ENCODE assay signal across 17 cellular contexts in the genomic region with DNA sequence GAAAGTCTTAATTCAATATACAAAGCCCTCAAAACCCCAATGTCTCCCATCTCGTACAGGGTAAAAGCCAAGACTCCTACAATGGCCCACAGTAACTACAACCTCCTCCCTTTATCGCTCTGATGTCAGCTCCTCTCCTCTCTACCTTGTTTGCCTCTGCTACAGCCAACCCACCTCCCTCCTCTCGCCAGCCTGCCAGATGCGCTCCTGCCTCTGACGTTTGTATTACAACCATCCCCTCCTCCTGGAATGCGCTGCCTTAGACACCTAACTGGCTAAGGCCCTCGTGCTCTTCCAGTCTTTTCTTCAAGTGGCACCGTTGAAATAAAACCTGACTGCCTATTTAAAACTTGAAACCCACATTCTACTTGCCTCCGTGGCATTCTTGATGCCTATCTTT.
DNase-seq lines count a peak whose midpoint lies in the region; TF ChIP-seq lines count a peak whose summit lies in the region.
"Had no signal": no experiment of that assay in that cellular context is flagged by ENCODE, and none has a peak within 500 bp of the region (broad histone marks: within the 10 kb centered on the region; RNA-seq: fewer than 3 reads in every experiment).

No MANE protein-coding gene starts in this region.

- no peaks in the 10 kb centered on the region for H4K20me1 ChIP-seq in OCI-LY7 (ENCODE audit: insufficient read depth, low read length)

- H3K36me3 ChIP-seq in iPS DF 6.9 (ENCODE audit: control insufficient read depth, insufficient read depth, low read length) (no peaks in the 10 kb centered on the region), trophoblast cell (ENCODE audit: control insufficient read depth in 1 of 2, insufficient read depth in 2 of 2, low read length in 2 of 2) (no peaks in the 10 kb centered on the region), OCI-LY7 (ENCODE audit: insufficient read depth, low read length) (no peaks in the 10 kb centered on the region)
- H3K36me3 ChIP-seq: BE2C had no signal

- WGBS in iPS DF 6.9 (ENCODE audit: insufficient coverage, insufficient read length): no CpG with 5 or more reads among the region's 9 CpGs
- no CpG with 5 or more reads among the region's 9 CpGs for whole genome bisulfite sequencing in trophoblast cell (ENCODE audit: extremely low coverage, insufficient coverage, insufficient read length)

- no peaks in the 10 kb centered on the region for H3K9me2 ChIP-seq in OCI-LY7 (ENCODE audit: insufficient read depth, low read length)

- H3K9ac ChIP-seq in trophoblast cell (ENCODE audit: low read length): no peak overlapping the region

- BruUV-seq in OCI-LY7 (replicated peaks; lab: Mats Ljungman, UMichigan): no TSS peak

- H3K4me2 ChIP-seq in trophoblast cell (ENCODE audit: low read length) (no peak overlapping the region), OCI-LY7 (ENCODE audit: low read length) (no peak overlapping the region)
- H3K4me2 ChIP-seq: PC-9 had no signal

- H4K8ac ChIP-seq in trophoblast cell (ENCODE audit: low read depth, low read length): no peak overlapping the region

- H2BK12ac ChIP-seq in trophoblast cell (ENCODE audit: low read length): no peak overlapping the region

- no peak overlapping the region for H2AFZ ChIP-seq in trophoblast cell (ENCODE audit: insufficient read depth, low read length, poor library complexity)
- no peak overlapping the region for H2AFZ ChIP-seq in OCI-LY7 (ENCODE audit: low read length)
- H2AFZ ChIP-seq: PC-9 had no signal

- no peaks in the 10 kb centered on the region for H3K79me1 ChIP-seq in trophoblast cell (ENCODE audit: low read length)

- POLR2A ChIA-PET in OCI-LY7 (lab: Charles Lee): interaction anchor here (0.6 to 0.7 kb wide), 2 partner anchors 209 to 332 kb away, joined by 3 to 6 read pairs; no protein-coding TSS in a partner anchor

- no peaks in the 10 kb centered on the region for H3K27me3 ChIP-seq in iPS DF 6.9 (ENCODE audit: control insufficient read depth, insufficient read depth, low read length)
- H3K27me3 ChIP-seq in trophoblast cell (ENCODE audit: insufficient read depth, low read length): no peaks in the 10 kb centered on the region
- H3K27me3 ChIP-seq: BE2C had no signal

- no peak overlapping the region for H3K14ac ChIP-seq in trophoblast cell (ENCODE audit: low read length)

- no peak overlapping the region for H3K18ac ChIP-seq in trophoblast cell (ENCODE audit: low read length)

- intact Hi-C loops in OCI-LY7 (cut with micrococcal nuclease; ENCODE audit: unreplicated experiment): no loop called here

- H3K9me3 ChIP-seq in iPS DF 6.9 (ENCODE audit: control insufficient read depth, insufficient read depth, low read length): no peaks in the 10 kb centered on the region
- no peaks in the 10 kb centered on the region for H3K9me3 ChIP-seq in trophoblast cell (ENCODE audit: insufficient read depth, low read depth, low read length)
- H3K9me3 ChIP-seq in OCI-LY7 (ENCODE audit: low read length): no peaks in the 10 kb centered on the region
- H3K9me3 ChIP-seq: BE2C had no signal

- H2BK5ac ChIP-seq in trophoblast cell (ENCODE audit: low read depth, low read length, poor library complexity): no peak overlapping the region

- H3K4me1 ChIP-seq in iPS DF 6.9 (ENCODE audit: control insufficient read depth, insufficient read depth, low read length) (peaks cover 2% of the 10 kb centered on the region; the same call in 1 of the 2 replicates), trophoblast cell (ENCODE audit: control insufficient read depth in 1 of 2, insufficient read depth in 2 of 2, low read length in 2 of 2) (peaks cover 3% of the 10 kb centered on the region in 2 experiments), OCI-LY7 (ENCODE audit: insufficient read depth, low read length, poor library complexity, severe bottlenecking) (no peaks in the 10 kb centered on the region)
- H3K4me1 ChIP-seq: BE2C had no signal

- no peak overlapping the region for H3K23ac ChIP-seq in trophoblast cell (ENCODE audit: low read length)

- TF ChIP-seq CTCF in OCI-LY7 (conservative IDR thresholded peaks at IDR 0.05; ENCODE audit: low read length): no peak

- no peak overlapping the region for H3K4ac ChIP-seq in trophoblast cell (ENCODE audit: low read depth, low read length)

- H2BK120ac ChIP-seq in trophoblast cell (ENCODE audit: insufficient read depth, low read length, poor library complexity): no peak overlapping the region

- H4K91ac ChIP-seq in trophoblast cell (ENCODE audit: low read depth, low read length): no peak overlapping the region

- CTCF ChIA-PET in OCI-LY7 (lab: Charles Lee; ENCODE audit: unreplicated experiment): no interaction called here

- H4K12ac ChIP-seq in trophoblast cell (ENCODE audit: low read depth, low read length): no peak overlapping the region

- DNase-seq in NCI-H1436 treated with DMSO at 0.1 percent for 48 hours (lab: John Stamatoyannopoulos, UW): peak; percentile 78
- peak; percentile 27 for DNase-seq in amniotic epithelial cell (ENCODE audit: low read depth)
- DNase-seq in iPS DF 6.9 (ENCODE audit: low read depth, low spot score): peak; percentile 45
- DNase-seq in trophoblast cell: peak; percentile 26 to 63
- DNase-seq in OCI-LY7 (ENCODE audit: low spot score): no peak
- DNase-seq in glomerular visceral epithelial cell (ENCODE audit: extremely low spot score): no peak
- no peak for DNase-seq in NCI-H1417 treated with DMSO at 0.1 percent for 48 hours (lab: John Stamatoyannopoulos, UW)
- DNase-seq: BE2C; CD4-positive, alpha-beta memory T cell; DMS79 treated with DMSO at 0.1 percent for 48 hours; GF-D8; KG1; NCI-H1105 treated with DMSO at 0.1 percent for 48 hours; NCI-H2029 treated with DMSO at 0.1 percent for 48 hours; NCI-H524 treated with DMSO at 0.1 percent for 48 hours; NK-92 treated with Interleukin-12 subunit alpha and Interleukin-12 subunit beta, amount 100 ng/mL, for 24 hours; PC-9 had no signal

- H3K27ac ChIP-seq in iPS DF 6.9 (ENCODE audit: low read length): no peak overlapping the region
- no peak overlapping the region for H3K27ac ChIP-seq in trophoblast cell (ENCODE audit: low read depth, low read length)
- H3K27ac ChIP-seq in OCI-LY7 (ENCODE audit: low read depth, low read length, poor library complexity, severe bottlenecking): no peak overlapping the region
- H3K27ac ChIP-seq: PC-9 had no signal

- no peak overlapping the region for H2AK5ac ChIP-seq in trophoblast cell (ENCODE audit: low read length)

- no peaks in the 10 kb centered on the region for H3K79me2 ChIP-seq in trophoblast cell (ENCODE audit: control insufficient read depth, insufficient read depth, low read length, poor library complexity)
- no peaks in the 10 kb centered on the region for H3K79me2 ChIP-seq in OCI-LY7 (ENCODE audit: insufficient read depth, low read depth, low read length)

- H3K4me3 ChIP-seq in iPS DF 6.9 (ENCODE audit: low read length): no peak overlapping the region
- no peak overlapping the region for H3K4me3 ChIP-seq in trophoblast cell (ENCODE audit: low read depth, low read length)
- no peak overlapping the region for H3K4me3 ChIP-seq in OCI-LY7 (ENCODE audit: low read depth, low read length, poor library complexity, severe bottlenecking)
- H3K4me3 ChIP-seq: PC-9 had no signal

Comparison
In these comparisons a context has a peak if more than half of its experiments do, and no peak if none do; other contexts are left out.
1. DNase-seq: peak in NCI-H1436 treated with DMSO at 0.1 percent for 48 hours (single experiment), amniotic epithelial cell (single experiment), iPS DF 6.9 (single experiment) and trophoblast cell (2 of 2); none in OCI-LY7 (single experiment), glomerular visceral epithelial cell (single experiment) and NCI-H1417 treated with DMSO at 0.1 percent for 48 hours (single experiment).